ENCODE assay signal across 1 cellular context in genomic region chr1:63883494-63884235, GRCh38.
TF ChIP-seq lines count a peak whose summit lies in the region.

No MANE protein-coding gene starts in this region.

TF ChIP-seq in H1, 55 proteins besides CTCF, POLR2A, EP300 and RAD21 (continued from another document):
- no peak for TF ChIP-seq ATF3 (IDR thresholded peaks at IDR 0.05; ENCODE audit: insufficient read depth, low read depth, low read length)
- no peak for TF ChIP-seq POLR2AphosphoS5 (IDR thresholded peaks at IDR 0.05; ENCODE audit: low read depth, low read length)
- no peak for TF ChIP-seq SIRT6 (IDR thresholded peaks at IDR 0.05; ENCODE audit: low read length)
- TF ChIP-seq ZNF274 (IDR thresholded peaks at IDR 0.05; ENCODE audit: borderline replicate concordance, extremely low read depth, low read length) = no peak
- TF ChIP-seq TAF1 (IDR thresholded peaks at IDR 0.05; ENCODE audit: low read depth, low read length) = no peak
- TF ChIP-seq TEAD4 (IDR thresholded peaks at IDR 0.05; ENCODE audit: low read depth, low read length) = no peak
- TF ChIP-seq YY1 (IDR thresholded peaks at IDR 0.05; ENCODE audit: low read depth, low read length) = no peak
- TF ChIP-seq KDM1A (IDR thresholded peaks at IDR 0.05; ENCODE audit: borderline replicate concordance, low read length) = no peak
- TF ChIP-seq MAX (IDR thresholded peaks at IDR 0.05) = no peak
